19 cellular contexts compared by ENCODE assay signal in genomic region chr12:131796411-131796736, GRCh38. TPM values are rescaled to one million over a fixed set of nuclear protein-coding genes. Genes with fewer than 3 reads are reported as not detected.
"Had no signal": no experiment of that assay in that cellular context is flagged by ENCODE, and none has a peak within 500 bp of the region (broad histone marks: within the 10 kb centered on the region; RNA-seq: fewer than 3 reads in every experiment).

No MANE protein-coding gene starts in this region.

- H3K4me3 ChIP-seq: body of pancreas, lower lobe of right lung, skin epidermis, thoracic aorta had no signal

- H3K27ac ChIP-seq: body of pancreas, lower lobe of right lung, thoracic aorta had no signal

- H3K4me1 Mint-ChIP-seq: activated CD4-positive, alpha-beta T cell treated with anti-CD3 and anti-CD28 coated beads for 36 hours had no signal

- H3K27ac Mint-ChIP-seq: activated CD4-positive, alpha-beta memory T cell treated with anti-CD3 and anti-CD28 coated beads for 36 hours; activated CD4-positive, alpha-beta T cell treated with anti-CD3 and anti-CD28 coated beads for 36 hours; activated naive CD8-positive, alpha-beta T cell; activated T-cell treated with anti-CD3 and anti-CD28 coated beads, Interleukin-2, amount 50 U/mL, for 72 hours had no signal

- H3K4me3 Mint-ChIP-seq: activated CD4-positive, alpha-beta memory T cell treated with anti-CD3 and anti-CD28 coated beads for 36 hours; activated CD4-positive, alpha-beta T cell treated with anti-CD3 and anti-CD28 coated beads for 36 hours; activated naive CD8-positive, alpha-beta T cell; activated T-cell treated with anti-CD3 and anti-CD28 coated beads, Interleukin-2, amount 50 U/mL, for 72 hours; naive thymus-derived CD4-positive, alpha-beta T cell had no signal

- H3K27me3 ChIP-seq: body of pancreas had no signal

- ATAC-seq: activated CD4-positive, alpha-beta T cell treated with anti-CD3 and anti-CD28 coated beads for 36 hours; activated T-cell treated with anti-CD3 and anti-CD28 coated beads, Interleukin-2, amount 50 U/mL, for 72 hours; body of pancreas; left colon; naive thymus-derived CD4-positive, alpha-beta T cell had no signal

- H3K27me3 Mint-ChIP-seq: activated CD4-positive, alpha-beta memory T cell treated with anti-CD3 and anti-CD28 coated beads for 36 hours; activated CD4-positive, alpha-beta T cell treated with anti-CD3 and anti-CD28 coated beads for 36 hours; activated naive CD8-positive, alpha-beta T cell; naive thymus-derived CD4-positive, alpha-beta T cell had no signal

- FAIRE-seq: islet of Langerhans had no signal

- H3K4me2 ChIP-seq: SK-N-SH had no signal

- H3K9ac ChIP-seq: SK-N-SH had no signal

- DNase-seq: activated CD4-positive, alpha-beta memory T cell treated with anti-CD3 and anti-CD28 coated beads for 36 hours; activated CD4-positive, alpha-beta T cell treated with anti-CD3 and anti-CD28 coated beads for 36 hours; activated gamma-delta T cell treated with Interleukin-2 at 50 U/mL for 16 hours; activated T-cell treated with anti-CD3 and anti-CD28 coated beads, Interleukin-2, amount 50 U/mL, for 72 hours; amniotic stem cell; body of pancreas; cerebellar nuclear complex; left colon; naive thymus-derived CD4-positive, alpha-beta T cell; SK-N-SH; stimulated activated CD4-positive, alpha-beta T cell treated with anti-CD3 and anti-CD28 coated beads, Interleukin-15, amount 100 ng/mL, for 24 hours; stimulated activated CD4-positive, alpha-beta T cell treated with anti-CD3 and anti-CD28 coated beads, Interleukin-4, amount 100 ng/mL, for 24 hours; T-helper 1 cell; T1000 had no signal

- H3K4me1 ChIP-seq: body of pancreas had no signal

- H3K9me3 ChIP-seq: body of pancreas, lower lobe of right lung, SK-N-SH, thoracic aorta had no signal

- H3K9me3 Mint-ChIP-seq: activated CD4-positive, alpha-beta memory T cell treated with anti-CD3 and anti-CD28 coated beads for 36 hours; activated T-cell treated with anti-CD3 and anti-CD28 coated beads, Interleukin-2, amount 50 U/mL, for 72 hours had no signal

RNA-seq across cellular contexts. Expression of gene MMP17, which starts 31.8 kb away (rescaled TPM):
- total RNA-seq: activated CD4-positive, alpha-beta T cell treated with anti-CD3 and anti-CD28 coated beads for 36 hours; activated T-cell treated with anti-CD3 and anti-CD28 coated beads, Interleukin-2, amount 50 U/mL, for 72 hours had no signal
